Comparison of ENCODE assay signal across 1 cellular context in the genomic region with DNA sequence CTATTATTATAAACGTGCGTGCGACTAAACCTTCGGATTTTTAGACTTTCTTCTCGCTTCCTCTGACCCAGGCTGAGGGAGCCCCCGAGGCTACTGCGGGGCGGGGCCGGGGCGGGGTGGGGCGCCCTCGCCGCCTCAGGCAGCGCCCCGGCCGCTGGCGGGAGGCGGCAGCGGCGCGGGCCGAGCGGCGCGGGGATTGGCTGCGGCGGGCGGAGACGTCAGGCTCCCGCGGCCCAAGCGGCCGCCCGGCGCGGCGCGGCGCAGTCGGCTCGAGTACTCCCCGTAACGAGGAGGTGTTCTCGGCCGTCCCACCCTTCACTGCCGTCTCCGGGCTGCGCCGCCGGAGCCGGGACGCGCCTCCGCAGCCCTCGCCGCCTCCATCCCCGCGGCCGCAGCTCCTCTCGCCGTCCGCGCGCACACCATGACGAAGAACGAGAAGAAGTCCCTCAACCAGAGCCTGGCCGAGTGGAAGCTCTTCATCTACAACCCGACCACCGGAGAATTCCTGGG.
TF ChIP-seq lines count a peak whose summit lies in the region.

TSS of gene ATP1B3 (plus strand) at position 263 of the 510 bp plus-strand sequence. CDS start at position 422, 159 bp downstream.

TF ChIP-seq in HepG2, 621 proteins besides CTCF, POLR2A, EP300 and RAD21 (continued from another document and continues in another):
- no peak for TF ChIP-seq IKZF4 (CRISPR knock-in tag; IDR thresholded peaks at IDR 0.05; ENCODE audit: borderline replicate concordance, low read depth, not compliant biosample characterization)
- TF ChIP-seq HNRNPK (IDR thresholded peaks at IDR 0.05; ENCODE audit: low read depth, low read length, poor library complexity, severe bottlenecking): no peak
- TF ChIP-seq ZNF264 (CRISPR knock-in tag; IDR thresholded peaks at IDR 0.05): no peak
- 0 out of 2 replicates have a peak, but pooled peaks have one; percentile 31 for TF ChIP-seq ZFP82 (CRISPR knock-in tag; IDR thresholded peaks at IDR 0.05; ENCODE audit: borderline replicate concordance)
- no peak for TF ChIP-seq ZNF572 (CRISPR knock-in tag; IDR thresholded peaks at IDR 0.05)
- TF ChIP-seq, protein P1, sequence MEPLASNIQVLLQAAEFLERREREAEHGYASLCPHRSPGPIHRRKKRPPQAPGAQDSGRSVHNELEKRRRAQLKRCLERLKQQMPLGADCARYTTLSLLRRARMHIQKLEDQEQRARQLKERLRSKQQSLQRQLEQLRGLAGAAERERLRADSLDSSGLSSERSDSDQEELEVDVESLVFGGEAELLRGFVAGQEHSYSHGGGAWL (CRISPR knock-in tag; IDR thresholded peaks at IDR 0.05): 0 out of 2 replicates have a peak, but pooled peaks have one; percentile 30
- TF ChIP-seq, protein P2, sequence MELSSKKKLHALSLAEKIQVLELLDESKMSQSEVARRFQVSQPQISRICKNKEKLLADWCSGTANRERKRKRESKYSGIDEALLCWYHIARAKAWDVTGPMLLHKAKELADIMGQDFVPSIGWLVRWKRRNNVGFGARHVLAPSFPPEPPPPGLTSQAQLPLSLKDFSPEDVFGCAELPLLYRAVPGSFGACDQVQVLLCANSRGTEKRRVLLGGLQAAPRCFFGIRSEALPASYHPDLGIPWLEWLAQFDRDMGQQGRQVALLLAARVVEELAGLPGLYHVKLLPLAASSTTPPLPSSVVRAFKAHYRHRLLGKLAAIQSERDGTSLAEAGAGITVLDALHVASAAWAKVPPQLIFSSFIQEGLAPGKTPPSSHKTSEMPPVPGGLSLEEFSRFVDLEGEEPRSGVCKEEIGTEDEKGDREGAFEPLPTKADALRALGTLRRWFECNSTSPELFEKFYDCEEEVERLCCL (CRISPR knock-in tag; IDR thresholded peaks at IDR 0.05; ENCODE audit: borderline replicate concordance): no peak
- TF ChIP-seq, protein P3, sequence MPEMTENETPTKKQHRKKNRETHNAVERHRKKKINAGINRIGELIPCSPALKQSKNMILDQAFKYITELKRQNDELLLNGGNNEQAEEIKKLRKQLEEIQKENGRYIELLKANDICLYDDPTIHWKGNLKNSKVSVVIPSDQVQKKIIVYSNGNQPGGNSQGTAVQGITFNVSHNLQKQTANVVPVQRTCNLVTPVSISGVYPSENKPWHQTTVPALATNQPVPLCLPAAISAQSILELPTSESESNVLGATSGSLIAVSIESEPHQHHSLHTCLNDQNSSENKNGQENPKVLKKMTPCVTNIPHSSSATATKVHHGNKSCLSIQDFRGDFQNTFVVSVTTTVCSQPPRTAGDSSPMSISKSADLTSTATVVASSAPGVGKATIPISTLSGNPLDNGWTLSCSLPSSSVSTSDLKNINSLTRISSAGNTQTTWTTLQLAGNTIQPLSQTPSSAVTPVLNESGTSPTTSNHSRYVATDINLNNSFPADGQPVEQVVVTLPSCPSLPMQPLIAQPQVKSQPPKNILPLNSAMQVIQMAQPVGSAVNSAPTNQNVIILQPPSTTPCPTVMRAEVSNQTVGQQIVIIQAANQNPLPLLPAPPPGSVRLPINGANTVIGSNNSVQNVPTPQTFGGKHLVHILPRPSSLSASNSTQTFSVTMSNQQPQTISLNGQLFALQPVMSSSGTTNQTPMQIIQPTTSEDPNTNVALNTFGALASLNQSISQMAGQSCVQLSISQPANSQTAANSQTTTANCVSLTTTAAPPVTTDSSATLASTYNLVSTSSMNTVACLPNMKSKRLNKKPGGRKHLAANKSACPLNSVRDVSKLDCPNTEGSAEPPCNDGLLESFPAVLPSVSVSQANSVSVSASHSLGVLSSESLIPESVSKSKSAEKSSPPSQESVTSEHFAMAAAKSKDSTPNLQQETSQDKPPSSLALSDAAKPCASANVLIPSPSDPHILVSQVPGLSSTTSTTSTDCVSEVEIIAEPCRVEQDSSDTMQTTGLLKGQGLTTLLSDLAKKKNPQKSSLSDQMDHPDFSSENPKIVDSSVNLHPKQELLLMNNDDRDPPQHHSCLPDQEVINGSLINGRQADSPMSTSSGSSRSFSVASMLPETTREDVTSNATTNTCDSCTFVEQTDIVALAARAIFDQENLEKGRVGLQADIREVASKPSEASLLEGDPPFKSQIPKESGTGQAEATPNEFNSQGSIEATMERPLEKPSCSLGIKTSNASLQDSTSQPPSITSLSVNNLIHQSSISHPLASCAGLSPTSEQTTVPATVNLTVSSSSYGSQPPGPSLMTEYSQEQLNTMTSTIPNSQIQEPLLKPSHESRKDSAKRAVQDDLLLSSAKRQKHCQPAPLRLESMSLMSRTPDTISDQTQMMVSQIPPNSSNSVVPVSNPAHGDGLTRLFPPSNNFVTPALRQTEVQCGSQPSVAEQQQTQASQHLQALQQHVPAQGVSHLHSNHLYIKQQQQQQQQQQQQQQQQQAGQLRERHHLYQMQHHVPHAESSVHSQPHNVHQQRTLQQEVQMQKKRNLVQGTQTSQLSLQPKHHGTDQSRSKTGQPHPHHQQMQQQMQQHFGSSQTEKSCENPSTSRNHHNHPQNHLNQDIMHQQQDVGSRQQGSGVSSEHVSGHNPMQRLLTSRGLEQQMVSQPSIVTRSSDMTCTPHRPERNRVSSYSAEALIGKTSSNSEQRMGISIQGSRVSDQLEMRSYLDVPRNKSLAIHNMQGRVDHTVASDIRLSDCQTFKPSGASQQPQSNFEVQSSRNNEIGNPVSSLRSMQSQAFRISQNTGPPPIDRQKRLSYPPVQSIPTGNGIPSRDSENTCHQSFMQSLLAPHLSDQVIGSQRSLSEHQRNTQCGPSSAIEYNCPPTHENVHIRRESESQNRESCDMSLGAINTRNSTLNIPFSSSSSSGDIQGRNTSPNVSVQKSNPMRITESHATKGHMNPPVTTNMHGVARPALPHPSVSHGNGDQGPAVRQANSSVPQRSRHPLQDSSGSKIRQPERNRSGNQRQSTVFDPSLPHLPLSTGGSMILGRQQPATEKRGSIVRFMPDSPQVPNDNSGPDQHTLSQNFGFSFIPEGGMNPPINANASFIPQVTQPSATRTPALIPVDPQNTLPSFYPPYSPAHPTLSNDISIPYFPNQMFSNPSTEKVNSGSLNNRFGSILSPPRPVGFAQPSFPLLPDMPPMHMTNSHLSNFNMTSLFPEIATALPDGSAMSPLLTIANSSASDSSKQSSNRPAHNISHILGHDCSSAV (CRISPR knock-in tag; IDR thresholded peaks at IDR 0.05; ENCODE audit: borderline replicate concordance): no peak
- TF ChIP-seq ARID4A (CRISPR knock-in tag; IDR thresholded peaks at IDR 0.05; ENCODE audit: borderline replicate concordance): peak; percentile 62; the same call in 1 of the 2 replicates
- TF ChIP-seq, protein P4, sequence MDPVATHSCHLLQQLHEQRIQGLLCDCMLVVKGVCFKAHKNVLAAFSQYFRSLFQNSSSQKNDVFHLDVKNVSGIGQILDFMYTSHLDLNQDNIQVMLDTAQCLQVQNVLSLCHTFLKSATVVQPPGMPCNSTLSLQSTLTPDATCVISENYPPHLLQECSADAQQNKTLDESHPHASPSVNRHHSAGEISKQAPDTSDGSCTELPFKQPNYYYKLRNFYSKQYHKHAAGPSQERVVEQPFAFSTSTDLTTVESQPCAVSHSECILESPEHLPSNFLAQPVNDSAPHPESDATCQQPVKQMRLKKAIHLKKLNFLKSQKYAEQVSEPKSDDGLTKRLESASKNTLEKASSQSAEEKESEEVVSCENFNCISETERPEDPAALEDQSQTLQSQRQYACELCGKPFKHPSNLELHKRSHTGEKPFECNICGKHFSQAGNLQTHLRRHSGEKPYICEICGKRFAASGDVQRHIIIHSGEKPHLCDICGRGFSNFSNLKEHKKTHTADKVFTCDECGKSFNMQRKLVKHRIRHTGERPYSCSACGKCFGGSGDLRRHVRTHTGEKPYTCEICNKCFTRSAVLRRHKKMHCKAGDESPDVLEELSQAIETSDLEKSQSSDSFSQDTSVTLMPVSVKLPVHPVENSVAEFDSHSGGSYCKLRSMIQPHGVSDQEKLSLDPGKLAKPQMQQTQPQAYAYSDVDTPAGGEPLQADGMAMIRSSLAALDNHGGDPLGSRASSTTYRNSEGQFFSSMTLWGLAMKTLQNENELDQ (CRISPR knock-in tag; IDR thresholded peaks at IDR 0.05; ENCODE audit: borderline replicate concordance): no peak
- TF ChIP-seq KMT2A (CRISPR knock-in tag; IDR thresholded peaks at IDR 0.05): peak; percentile 81
- TF ChIP-seq, protein P5, sequence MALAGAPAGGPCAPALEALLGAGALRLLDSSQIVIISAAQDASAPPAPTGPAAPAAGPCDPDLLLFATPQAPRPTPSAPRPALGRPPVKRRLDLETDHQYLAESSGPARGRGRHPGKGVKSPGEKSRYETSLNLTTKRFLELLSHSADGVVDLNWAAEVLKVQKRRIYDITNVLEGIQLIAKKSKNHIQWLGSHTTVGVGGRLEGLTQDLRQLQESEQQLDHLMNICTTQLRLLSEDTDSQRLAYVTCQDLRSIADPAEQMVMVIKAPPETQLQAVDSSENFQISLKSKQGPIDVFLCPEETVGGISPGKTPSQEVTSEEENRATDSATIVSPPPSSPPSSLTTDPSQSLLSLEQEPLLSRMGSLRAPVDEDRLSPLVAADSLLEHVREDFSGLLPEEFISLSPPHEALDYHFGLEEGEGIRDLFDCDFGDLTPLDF (CRISPR knock-in tag; IDR thresholded peaks at IDR 0.05): peak; percentile 50; the same call in 1 of the 2 replicates
- TF ChIP-seq ZNF558 (CRISPR knock-in tag; IDR thresholded peaks at IDR 0.05; ENCODE audit: borderline replicate concordance): no peak
- TF ChIP-seq SIX4 (CRISPR knock-in tag; IDR thresholded peaks at IDR 0.05): no peak
- no peak for TF ChIP-seq HBP1 (CRISPR knock-in tag; IDR thresholded peaks at IDR 0.05; ENCODE audit: low read depth)
- TF ChIP-seq ATF3 (CRISPR knock-in tag; IDR thresholded peaks at IDR 0.05): no peak
- no peak for TF ChIP-seq KLF11 (CRISPR knock-in tag; IDR thresholded peaks at IDR 0.05)
- no peak for TF ChIP-seq HNF4A (CRISPR knock-in tag; IDR thresholded peaks at IDR 0.05)
- peak; percentile 28; the same call in 1 of the 2 replicates for TF ChIP-seq MAF1 (CRISPR knock-in tag; IDR thresholded peaks at IDR 0.05; ENCODE audit: borderline replicate concordance)
- TF ChIP-seq SETDB1 (CRISPR knock-in tag; IDR thresholded peaks at IDR 0.05; ENCODE audit: borderline replicate concordance): no peak
- TF ChIP-seq IRF9 (CRISPR knock-in tag; IDR thresholded peaks at IDR 0.05; ENCODE audit: borderline replicate concordance): no peak
- no peak for TF ChIP-seq PLRG1 (conservative IDR thresholded peaks at IDR 0.05)
